ENCODE assay signal across 17 cellular contexts in genomic region chr5:180115326-180116076, GRCh38.
"Had no signal": no experiment of that assay in that cellular context is flagged by ENCODE, and none has a peak within 500 bp of the region (broad histone marks: within the 10 kb centered on the region; RNA-seq: fewer than 3 reads in every experiment).

No MANE protein-coding gene starts in this region.

- H3K9me3 ChIP-seq: body of pancreas, esophagus squamous epithelium, prostate gland had no signal

- DNase-seq: activated B cell treated with CpG ODN at 0.5 μM for 24 hours; activated CD4-positive, alpha-beta T cell treated with anti-CD3 and anti-CD28 coated beads, Interleukin-2, amount 50 U/mL, for 1 hour; activated effector memory CD4-positive, alpha-beta T cell treated with Interleukin-2 at 50 U/mL for 16 hours; amniotic stem cell; body of pancreas; esophagus squamous epithelium; foreskin fibroblast; naive thymus-derived CD4-positive, alpha-beta T cell; nucleus accumbens; stimulated activated CD4-positive, alpha-beta T cell treated with anti-CD3 and anti-CD28 coated beads, Interleukin-2, amount 100 ng/mL, for 24 hours; stimulated activated naive B cell treated with anti-CD40 and anti-IgM and Interleukin-4, amounts not matched to agents 10 μg/mL and 1 μg/mL and 100 μg/mL, for 72 hours; T-helper 17 cell; trophoblast cell had no signal

- H3K4me3 ChIP-seq: body of pancreas, esophagus squamous epithelium, lung, prostate gland, SK-N-MC had no signal

- H3K4me1 ChIP-seq: body of pancreas, esophagus squamous epithelium, prostate gland had no signal

- ATAC-seq: activated naive CD4-positive, alpha-beta T cell treated with anti-CD3 and anti-CD28 coated beads, Interleukin-2, amount 50 U/mL, for 72 hours; body of pancreas; naive thymus-derived CD4-positive, alpha-beta T cell; stimulated activated naive B cell treated with anti-CD40 and anti-IgM and Interleukin-4, amounts not matched to agents 10 μg/mL and 1 μg/mL and 100 μg/mL, for 72 hours; T-helper 17 cell had no signal

- H3K27ac ChIP-seq: body of pancreas, esophagus squamous epithelium, prostate gland, SK-N-MC had no signal

- H3K27me3 ChIP-seq: body of pancreas had no signal

- H3K36me3 ChIP-seq: esophagus squamous epithelium, prostate gland had no signal
